Comparison of ENCODE assay signal across 13 cellular contexts in genomic region chrX:2705036-2705435, GRCh38. TPM values are rescaled to one million over a fixed set of nuclear protein-coding genes. Genes with fewer than 3 reads are reported as not detected.
DNase-seq lines count a peak whose midpoint lies in the region; ATAC-seq and TF ChIP-seq lines count a peak whose summit lies in the region.
"Had no signal": no experiment of that assay in that cellular context is flagged by ENCODE, and none has a peak within 500 bp of the region (broad histone marks: within the 10 kb centered on the region; RNA-seq: fewer than 3 reads in every experiment).

No MANE protein-coding gene starts in this region.

- intact Hi-C loops in esophagus squamous epithelium (cut with DNase I) (loop anchor here (10.0 kb wide), 1 partner anchor 110 kb away; no protein-coding TSS in a partner anchor), colonic mucosa (cut with DNase I) (no loop called here)

- DNase-seq in SK-N-MC (ENCODE audit: low read depth, low spot score) (no peak), esophagus squamous epithelium (lab: John Stamatoyannopoulos, UW) (no peak), NCI-H446 treated with DMSO at 0.1 percent for 48 hours (lab: John Stamatoyannopoulos, UW) (no peak), hypothalamus (lab: John Stamatoyannopoulos, UW) (no peak), colonic mucosa (no peak)
- no peak for DNase-seq in natural killer cell treated with Interleukin-12 subunit alpha and Interleukin-12 subunit beta and Interleukin-15 and Interleukin-18, amount 100 ng/mL, for 72 hours (ENCODE audit: low spot score)
- DNase-seq in activated effector memory CD4-positive, alpha-beta T cell treated with anti-CD3 and anti-CD28 coated beads, Interleukin-2, amount 50 U/mL, for 16 hours, result no peak
- DNase-seq: activated B cell treated with CpG ODN at 0.5 μM for 24 hours, Calu3, NCI-H1417 treated with DMSO at 0.1 percent for 48 hours, PC-3 had no signal

- H3K36me3 ChIP-seq in BLaER1 (peaks cover 31% of the 10 kb centered on the region), SK-N-MC (ENCODE audit: insufficient read depth, low read length) (peaks cover 24% of the 10 kb centered on the region; the same call in 1 of the 2 replicates), esophagus squamous epithelium (peaks cover 0 to 7% (median 0%) of the 10 kb centered on the region in 3 donors), colonic mucosa (no peaks in the 10 kb centered on the region)
- H3K36me3 ChIP-seq: ovary had no signal

- H3K9me3 ChIP-seq in BLaER1 (no peaks in the 10 kb centered on the region), SK-N-MC (ENCODE audit: low read depth, low read length) (no peaks in the 10 kb centered on the region), esophagus squamous epithelium (no peaks in the 10 kb centered on the region), colonic mucosa (no peaks in the 10 kb centered on the region)
- H3K9me3 ChIP-seq: ovary had no signal

- H3K9me3 Mint-ChIP-seq in natural killer cell treated with Interleukin-12 subunit alpha and Interleukin-12 subunit beta and Interleukin-15 and Interleukin-18, amount 100 ng/mL, for 72 hours, result peaks cover 9% of the 10 kb centered on the region
- H3K9me3 Mint-ChIP-seq: activated B cell treated with CpG ODN at 0.5 μM for 24 hours had no signal

- whole genome bisulfite sequencing in esophagus squamous epithelium, 2 donors, result 57 to 59% methylated on average over 6 to 8 of the region's 8 CpGs

- H3K9ac ChIP-seq in BLaER1 (peak overlapping the region; percentile 50; the same call in 1 of the 2 replicates), SK-N-MC (ENCODE audit: insufficient read length) (no peak overlapping the region), colonic mucosa (ENCODE audit: low read depth in 2 of 2, low read length in 2 of 2) (no peak overlapping the region)

- no peaks in the 10 kb centered on the region for H3K27me3 ChIP-seq in BLaER1
- no peaks in the 10 kb centered on the region for H3K27me3 ChIP-seq in esophagus squamous epithelium
- no peaks in the 10 kb centered on the region for H3K27me3 ChIP-seq in colonic mucosa
- H3K27me3 ChIP-seq: ovary had no signal

- peak overlapping the region; percentile 99 for H3K4me2 ChIP-seq in BLaER1

- H3K27me3 Mint-ChIP-seq in natural killer cell treated with Interleukin-12 subunit alpha and Interleukin-12 subunit beta and Interleukin-15 and Interleukin-18, amount 100 ng/mL, for 72 hours, result no peaks in the 10 kb centered on the region
- H3K27me3 Mint-ChIP-seq: activated B cell treated with CpG ODN at 0.5 μM for 24 hours had no signal

- peaks cover 12% of the 10 kb centered on the region for H3K36me3 Mint-ChIP-seq in natural killer cell treated with Interleukin-12 subunit alpha and Interleukin-12 subunit beta and Interleukin-15 and Interleukin-18, amount 100 ng/mL, for 72 hours

- H3K27ac ChIP-seq in BLaER1 (peak overlapping the region; percentile 93), SK-N-MC (peak overlapping the region; percentile 70), esophagus squamous epithelium (peak overlapping the region; percentile 71 to 77 (median 75)), colonic mucosa (no peak overlapping the region)
- H3K27ac ChIP-seq: ovary had no signal

- H3K4me1 Mint-ChIP-seq in natural killer cell treated with Interleukin-12 subunit alpha and Interleukin-12 subunit beta and Interleukin-15 and Interleukin-18, amount 100 ng/mL, for 72 hours (ENCODE audit: low read depth in 2 of 2), result peaks cover 75 to 80% of the 10 kb centered on the region in 2 donors

- TF ChIP-seq CTCF in esophagus squamous epithelium (IDR thresholded peaks at IDR 0.05) (no peak), colonic mucosa (IDR thresholded peaks at IDR 0.05) (no peak)

- no peak for ATAC-seq in natural killer cell treated with Interleukin-12 subunit alpha and Interleukin-12 subunit beta and Interleukin-15 and Interleukin-18, amount 100 ng/mL, for 72 hours
- ATAC-seq: PC-3 had no signal

- peaks cover 64% of the 10 kb centered on the region for H4K20me1 ChIP-seq in BLaER1

- H3K27ac Mint-ChIP-seq in natural killer cell treated with Interleukin-12 subunit alpha and Interleukin-12 subunit beta and Interleukin-15 and Interleukin-18, amount 100 ng/mL, for 72 hours, result peak overlapping the region; percentile 25 to 56
- H3K27ac Mint-ChIP-seq: activated B cell treated with CpG ODN at 0.5 μM for 24 hours had no signal

- H3K4me3 ChIP-seq in BLaER1, result no peak overlapping the region
- no peak overlapping the region for H3K4me3 ChIP-seq in SK-N-MC
- peak overlapping the region in 2 of 4 donors; percentile 7 to 12 for H3K4me3 ChIP-seq in esophagus squamous epithelium
- no peak overlapping the region for H3K4me3 ChIP-seq in colonic mucosa
- H3K4me3 ChIP-seq: ovary had no signal

- H3K4me3 Mint-ChIP-seq in natural killer cell treated with Interleukin-12 subunit alpha and Interleukin-12 subunit beta and Interleukin-15 and Interleukin-18, amount 100 ng/mL, for 72 hours, result no peak overlapping the region
- H3K4me3 Mint-ChIP-seq: activated B cell treated with CpG ODN at 0.5 μM for 24 hours had no signal

- no peak for TF ChIP-seq POLR2A in esophagus squamous epithelium (IDR thresholded peaks at IDR 0.05)

- peaks cover 97% of the 10 kb centered on the region for H3K4me1 ChIP-seq in BLaER1
- H3K4me1 ChIP-seq in esophagus squamous epithelium, result peaks cover 62 to 98% (median 74%) of the 10 kb centered on the region in 3 donors
- H3K4me1 ChIP-seq in colonic mucosa, result peaks cover 8% of the 10 kb centered on the region

RNA-seq across cellular contexts. Expression of gene CD99, which starts 13.9 kb away (rescaled TPM):
- total RNA-seq in esophagus squamous epithelium (100 to 1,000 TPM in 3 of 4 donors, 10 to 100 TPM in 1; 79.9 to 251 (median 162) TPM), colonic mucosa (100 to 1,000 TPM; 168 to 202 TPM)
- 100 to 1,000 TPM; 121 to 159 TPM for total RNA-seq in natural killer cell treated with Interleukin-12 subunit alpha and Interleukin-12 subunit beta and Interleukin-15 and Interleukin-18, amount 100 ng/mL, for 72 hours

RNA-seq across cellular contexts. Expression of gene XG, which starts 46.8 kb away (rescaled TPM):
- total RNA-seq in esophagus squamous epithelium (10 to 100 TPM in 2 of 4 donors, 1 to 10 TPM in 2; 8.0 to 16.9 (median 11.8) TPM), colonic mucosa (under 1 TPM in 1 of 2 donors, not detected in 1; 0.50 TPM)
- total RNA-seq in natural killer cell treated with Interleukin-12 subunit alpha and Interleukin-12 subunit beta and Interleukin-15 and Interleukin-18, amount 100 ng/mL, for 72 hours, result not detected
- total RNA-seq: activated B cell treated with CpG ODN at 0.5 μM for 24 hours, Calu3, PC-3 had no signal

Comparison
In these comparisons a context has a peak if more than half of its experiments do, and no peak if none do; other contexts are left out.
1. RNA of gene XG, which starts 46.8 kb away (total RNA-seq): 8.0 to 16.9 TPM in esophagus squamous epithelium; 0.50 TPM in colonic mucosa and not detected in natural killer cell treated with Interleukin-12 subunit alpha and Interleukin-12 subunit beta and Interleukin-15 and Interleukin-18, amount 100 ng/mL, for 72 hours; every median in the first group is over 4 times any median in the second.